8 cellular contexts compared by ENCODE assay signal in genomic region chr2:101751875-101752619, GRCh38. TPM values are rescaled to one million over a fixed set of nuclear protein-coding genes. Genes with fewer than 3 reads are reported as not detected.
DNase-seq lines count a peak whose midpoint lies in the region; ATAC-seq, FAIRE-seq and TF ChIP-seq lines count a peak whose summit lies in the region.

No MANE protein-coding gene starts in this region.

- H3K27me3 ChIP-seq in brain microvascular endothelial cell (replicated peaks) = no peaks in the 10 kb centered on the region
- no peaks in the 10 kb centered on the region for H3K27me3 ChIP-seq in esophagus muscularis mucosa

- peak overlapping the region; percentile 7 for H3K27ac Mint-ChIP-seq in stimulated activated naive B cell treated with anti-CD40 and anti-IgM and Interleukin-4, amounts not matched to agents 10 μg/mL and 1 μg/mL and 100 μg/mL, for 72 hours
- no peak overlapping the region for H3K27ac Mint-ChIP-seq in activated CD4-positive, alpha-beta T cell treated with anti-CD3 and anti-CD28 coated beads, Interleukin-2, amount 10 ng/mL, durations not matched to agents 24 days and 14 days

- TF ChIP-seq EP300 in esophagus muscularis mucosa (IDR thresholded peaks at IDR 0.05) = no peak

- TF ChIP-seq CTCF in brain microvascular endothelial cell (IDR thresholded peaks at IDR 0.05; ENCODE audit: low read depth, low read length, missing control alignments) (no peak), esophagus muscularis mucosa (IDR thresholded peaks at IDR 0.05) (no peak)

- H3K36me3 ChIP-seq in brain microvascular endothelial cell (replicated peaks) (peaks cover 3% of the 10 kb centered on the region), esophagus muscularis mucosa (no peaks in the 10 kb centered on the region)

- peak overlapping the region; percentile 28 to 48 for H3K4me3 Mint-ChIP-seq in stimulated activated naive B cell treated with anti-CD40 and anti-IgM and Interleukin-4, amounts not matched to agents 10 μg/mL and 1 μg/mL and 100 μg/mL, for 72 hours
- no peak overlapping the region for H3K4me3 Mint-ChIP-seq in activated CD4-positive, alpha-beta T cell treated with anti-CD3 and anti-CD28 coated beads, Interleukin-2, amount 10 ng/mL, durations not matched to agents 24 days and 14 days

- no peak overlapping the region for H3K4me3 ChIP-seq in brain microvascular endothelial cell (ENCODE audit: low read depth, low read length)
- H3K4me3 ChIP-seq in esophagus muscularis mucosa = no peak overlapping the region

- DNase-seq in brain microvascular endothelial cell = no peak
- DNase-seq in stimulated activated naive B cell treated with anti-CD40 and anti-IgM and Interleukin-4, amounts not matched to agents 10 μg/mL and 1 μg/mL and 100 μg/mL, for 72 hours = peak; percentile 59
- DNase-seq in activated CD4-positive, alpha-beta T cell treated with anti-CD3 and anti-CD28 coated beads, Interleukin-2, amount 10 ng/mL, durations not matched to agents 24 days and 14 days = no peak
- no peak for DNase-seq in GM12892 (ENCODE audit: insufficient read length)
- DNase-seq in AML-193 (lab: John Stamatoyannopoulos, UW) = no peak
- DNase-seq in esophagus muscularis mucosa (ENCODE audit: extremely low spot score) = no peak

- intact Hi-C loops in activated CD4-positive, alpha-beta T cell treated with anti-CD3 and anti-CD28 coated beads, Interleukin-2, amount 10 ng/mL, durations not matched to agents 24 days and 14 days (cut with micrococcal nuclease) = no loop called here
- intact Hi-C loops in esophagus muscularis mucosa (cut with DNase I) = no loop called here

- H3K27ac ChIP-seq in brain microvascular endothelial cell (peak overlapping the region; percentile 61), esophagus muscularis mucosa (replicated peaks in 1 of 4) (peak overlapping the region in 1 of 4 donors; percentile 39)

- H3K36me3 Mint-ChIP-seq in stimulated activated naive B cell treated with anti-CD40 and anti-IgM and Interleukin-4, amounts not matched to agents 10 μg/mL and 1 μg/mL and 100 μg/mL, for 72 hours = peaks cover 4 to 8% of the 10 kb centered on the region in 2 donors
- H3K36me3 Mint-ChIP-seq in activated CD4-positive, alpha-beta T cell treated with anti-CD3 and anti-CD28 coated beads, Interleukin-2, amount 10 ng/mL, durations not matched to agents 24 days and 14 days (ENCODE audit: low read depth) = peaks cover 10% of the 10 kb centered on the region

- WGBS in esophagus muscularis mucosa = 27% methylated on average over 3 of the region's 3 CpGs

- H3K4me1 Mint-ChIP-seq in stimulated activated naive B cell treated with anti-CD40 and anti-IgM and Interleukin-4, amounts not matched to agents 10 μg/mL and 1 μg/mL and 100 μg/mL, for 72 hours = peaks cover 42 to 82% of the 10 kb centered on the region in 2 donors
- H3K4me1 Mint-ChIP-seq in activated CD4-positive, alpha-beta T cell treated with anti-CD3 and anti-CD28 coated beads, Interleukin-2, amount 10 ng/mL, durations not matched to agents 24 days and 14 days = peaks cover 35% of the 10 kb centered on the region

- peaks cover 62 to 77% (median 75%) of the 10 kb centered on the region in 4 donors for H3K4me1 ChIP-seq in esophagus muscularis mucosa

- TF ChIP-seq POLR2A in GM12892 (IDR thresholded peaks at IDR 0.05; ENCODE audit: low read depth, low read length) (no peak), esophagus muscularis mucosa (IDR thresholded peaks at IDR 0.05; ENCODE audit: low read depth) (no peak)

- no peaks in the 10 kb centered on the region for H3K27me3 Mint-ChIP-seq in stimulated activated naive B cell treated with anti-CD40 and anti-IgM and Interleukin-4, amounts not matched to agents 10 μg/mL and 1 μg/mL and 100 μg/mL, for 72 hours
- no peaks in the 10 kb centered on the region for H3K27me3 Mint-ChIP-seq in activated CD4-positive, alpha-beta T cell treated with anti-CD3 and anti-CD28 coated beads, Interleukin-2, amount 10 ng/mL, durations not matched to agents 24 days and 14 days

- H3K9me3 Mint-ChIP-seq in stimulated activated naive B cell treated with anti-CD40 and anti-IgM and Interleukin-4, amounts not matched to agents 10 μg/mL and 1 μg/mL and 100 μg/mL, for 72 hours = no peaks in the 10 kb centered on the region
- no peaks in the 10 kb centered on the region for H3K9me3 Mint-ChIP-seq in activated CD4-positive, alpha-beta T cell treated with anti-CD3 and anti-CD28 coated beads, Interleukin-2, amount 10 ng/mL, durations not matched to agents 24 days and 14 days

- FAIRE-seq in GM12892 (lab: Jason Lieb, UNC) = no peak

- no peaks in the 10 kb centered on the region for H3K9me3 ChIP-seq in esophagus muscularis mucosa

- ATAC-seq in GM19372 (IDR thresholded peaks at IDR 0.05; ENCODE audit: low read depth, unreplicated experiment) (peak; percentile 66), HG03103 (IDR thresholded peaks at IDR 0.05; ENCODE audit: low read depth, unreplicated experiment) (peak; percentile 77)
- ATAC-seq in stimulated activated naive B cell treated with anti-CD40 and anti-IgM and Interleukin-4, amounts not matched to agents 10 μg/mL and 1 μg/mL and 100 μg/mL, for 72 hours (replicated peaks) = peak; percentile 88 to 92

- in situ Hi-C loops in brain microvascular endothelial cell (cut with HindIII; ENCODE audit: low pct_ligation_motif_present, low sequenced_read_pairs) = no loop called here

RNA-seq across cellular contexts. Expression of gene MAP4K4, which starts 54.5 kb away (rescaled TPM):
- 41.2 and 42.6 TPM in 2 replicates for total RNA-seq in activated CD4-positive, alpha-beta T cell treated with anti-CD3 and anti-CD28 coated beads, Interleukin-2, amount 10 ng/mL, durations not matched to agents 24 days and 14 days
- polyA plus RNA-seq in GM12892 (2012; ENCODE audit: missing spikeins) = 3.9 TPM
- total RNA-seq in esophagus muscularis mucosa = 10 to 100 TPM; 37.8 to 59.0 (median 51.7) TPM
